ENCODE assay signal across 8 cellular contexts in the genomic region with DNA sequence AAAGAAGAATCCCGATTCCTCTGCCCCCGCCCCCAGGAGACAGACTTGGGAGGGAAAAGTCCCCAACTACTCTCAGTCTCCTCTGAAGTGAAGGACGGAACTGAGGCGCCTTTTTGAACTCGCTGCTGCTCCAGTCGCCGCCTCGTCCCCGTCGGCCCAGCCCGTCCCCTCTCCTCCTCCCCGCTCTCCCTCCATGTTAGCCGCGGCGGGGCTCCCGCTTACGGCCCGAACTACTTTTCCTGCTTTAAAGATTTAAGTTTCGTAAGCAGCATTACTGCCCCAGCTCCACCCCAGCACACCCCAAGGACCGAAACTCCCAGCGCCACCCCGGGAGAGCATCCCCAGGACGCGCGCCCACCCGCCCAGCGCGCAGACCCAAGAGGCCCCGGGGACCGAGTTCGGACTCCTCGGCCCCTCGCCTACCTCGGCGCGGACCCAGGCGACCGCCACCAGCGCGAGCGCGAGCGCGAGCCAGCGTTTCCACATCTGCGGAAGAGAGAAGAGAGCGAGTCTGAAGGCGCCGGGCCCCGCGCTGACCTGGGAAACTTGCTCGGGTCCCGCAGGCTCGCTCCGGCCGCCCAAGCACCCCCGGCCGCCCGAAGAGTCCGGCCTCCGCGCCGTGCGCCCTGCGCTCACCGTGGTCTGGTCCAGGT. TPM values are rescaled to one million over a fixed set of nuclear protein-coding genes. Genes with fewer than 3 reads are reported as not detected.
A peak's percentile ranks its signal among the peaks of the same experiment; 100 is the strongest.
DNase-seq lines count a peak whose midpoint lies in the region; ATAC-seq lines count a peak whose summit lies in the region.

No MANE protein-coding gene starts in this region.

- no peaks in the 10 kb centered on the region for H3K4me1 Mint-ChIP-seq in activated T-helper 1 cell treated with anti-CD3 and anti-CD28 coated beads, Interleukin-12 subunit alpha, Interleukin-12 subunit beta, Interleukin-2, Interleukin-4 antibody, amounts not matched to agents 30 ng/mL and 10 ng/mL and 1 ng/mL, durations not matched to agents 14 hours and 24 hours and 36 hours (ENCODE audit: low read depth)

- ATAC-seq in Right ventricle myocardium superior (ENCODE audit: poor library complexity) (peak; percentile 54), GM21576 (IDR thresholded peaks at IDR 0.05; ENCODE audit: unreplicated experiment) (no peak), HG03571 (IDR thresholded peaks at IDR 0.05; ENCODE audit: unreplicated experiment) (no peak)

- peak overlapping the region; percentile 82 for H3K4me3 Mint-ChIP-seq in activated T-helper 1 cell treated with anti-CD3 and anti-CD28 coated beads, Interleukin-12 subunit alpha, Interleukin-12 subunit beta, Interleukin-2, Interleukin-4 antibody, amounts not matched to agents 30 ng/mL and 10 ng/mL and 1 ng/mL, durations not matched to agents 14 hours and 24 hours and 36 hours

- H3K36me3 ChIP-seq in ES-I3 (ENCODE audit: insufficient read depth, low read length): no peaks in the 10 kb centered on the region

- H3K9me3 ChIP-seq in ES-I3 (ENCODE audit: control insufficient read depth, insufficient read depth, low read length): no peaks in the 10 kb centered on the region

- DNase-seq in HuH-7 (ENCODE audit: low spot score): peak; percentile 44
- no peak for DNase-seq in activated T-helper 1 cell treated with anti-CD3 and anti-CD28 coated beads, Interleukin-12 subunit alpha, Interleukin-12 subunit beta, Interleukin-2, Interleukin-4 antibody, amounts not matched to agents 30 ng/mL and 10 ng/mL and 1 ng/mL, durations not matched to agents 14 hours and 24 hours and 36 hours (ENCODE audit: low spot score)
- peak; percentile 64 for DNase-seq in Right ventricle myocardium superior
- DNase-seq in posterior cingulate gyrus: peak in 9 of 10 donors; percentile 10 to 86 (median 31)
- DNase-seq in NAMALWA (ENCODE audit: low spot score): no peak

- peaks cover 46% of the 10 kb centered on the region for H3K27me3 Mint-ChIP-seq in activated T-helper 1 cell treated with anti-CD3 and anti-CD28 coated beads, Interleukin-12 subunit alpha, Interleukin-12 subunit beta, Interleukin-2, Interleukin-4 antibody, amounts not matched to agents 30 ng/mL and 10 ng/mL and 1 ng/mL, durations not matched to agents 14 hours and 24 hours and 36 hours (ENCODE audit: insufficient read depth)

- peak overlapping the region; percentile 86 for H3K9ac ChIP-seq in ES-I3 (ENCODE audit: low read depth, low read length)

- no peaks in the 10 kb centered on the region for H3K9me3 Mint-ChIP-seq in activated T-helper 1 cell treated with anti-CD3 and anti-CD28 coated beads, Interleukin-12 subunit alpha, Interleukin-12 subunit beta, Interleukin-2, Interleukin-4 antibody, amounts not matched to agents 30 ng/mL and 10 ng/mL and 1 ng/mL, durations not matched to agents 14 hours and 24 hours and 36 hours

- H3K36me3 Mint-ChIP-seq in activated T-helper 1 cell treated with anti-CD3 and anti-CD28 coated beads, Interleukin-12 subunit alpha, Interleukin-12 subunit beta, Interleukin-2, Interleukin-4 antibody, amounts not matched to agents 30 ng/mL and 10 ng/mL and 1 ng/mL, durations not matched to agents 14 hours and 24 hours and 36 hours (ENCODE audit: low read depth): peaks cover 4% of the 10 kb centered on the region

- H3K27ac Mint-ChIP-seq in activated T-helper 1 cell treated with anti-CD3 and anti-CD28 coated beads, Interleukin-12 subunit alpha, Interleukin-12 subunit beta, Interleukin-2, Interleukin-4 antibody, amounts not matched to agents 30 ng/mL and 10 ng/mL and 1 ng/mL, durations not matched to agents 14 hours and 24 hours and 36 hours: no peak overlapping the region

- intact Hi-C loops in activated T-helper 1 cell treated with anti-CD3 and anti-CD28 coated beads, Interleukin-12 subunit alpha, Interleukin-12 subunit beta, Interleukin-2, Interleukin-4 antibody, amounts not matched to agents 30 ng/mL and 10 ng/mL and 1 ng/mL, durations not matched to agents 14 hours and 24 hours and 36 hours (cut with micrococcal nuclease): no loop called here
- intact Hi-C loops in Right ventricle myocardium superior (cut with DNase I) (loop anchor here (10.0 kb wide), 1 partner anchor 104 kb away; no protein-coding TSS in a partner anchor), posterior cingulate gyrus (cut with DNase I) (no loop called here)

- peaks cover 31% of the 10 kb centered on the region for H3K4me1 ChIP-seq in ES-I3 (ENCODE audit: insufficient read depth, low read length)

RNA-seq across cellular contexts. Expression of gene FSTL1, which starts 0.4 kb away (rescaled TPM):
- not detected in 2 replicates for total RNA-seq in activated T-helper 1 cell treated with anti-CD3 and anti-CD28 coated beads, Interleukin-12 subunit alpha, Interleukin-12 subunit beta, Interleukin-2, Interleukin-4 antibody, amounts not matched to agents 30 ng/mL and 10 ng/mL and 1 ng/mL, durations not matched to agents 14 hours and 24 hours and 36 hours
- 209 TPM for total RNA-seq in Right ventricle myocardium superior

Comparison
In these comparisons a context has a peak if more than half of its experiments do, and no peak if none do; other contexts are left out.
1. DNase-seq: peak in HuH-7 (single experiment), Right ventricle myocardium superior (single experiment) and posterior cingulate gyrus (9 of 10); none in activated T-helper 1 cell treated with anti-CD3 and anti-CD28 coated beads, Interleukin-12 subunit alpha, Interleukin-12 subunit beta, Interleukin-2, Interleukin-4 antibody, amounts not matched to agents 30 ng/mL and 10 ng/mL and 1 ng/mL, durations not matched to agents 14 hours and 24 hours and 36 hours (single experiment) and NAMALWA (single experiment).
2. RNA of gene FSTL1, which starts 0.4 kb away (total RNA-seq): 209 TPM in Right ventricle myocardium superior (single experiment); not detected in activated T-helper 1 cell treated with anti-CD3 and anti-CD28 coated beads, Interleukin-12 subunit alpha, Interleukin-12 subunit beta, Interleukin-2, Interleukin-4 antibody, amounts not matched to agents 30 ng/mL and 10 ng/mL and 1 ng/mL, durations not matched to agents 14 hours and 24 hours and 36 hours; every median in the first group is over 100 times any median in the second.